ENCODE assay signal across 1 cellular context in the genomic region with DNA sequence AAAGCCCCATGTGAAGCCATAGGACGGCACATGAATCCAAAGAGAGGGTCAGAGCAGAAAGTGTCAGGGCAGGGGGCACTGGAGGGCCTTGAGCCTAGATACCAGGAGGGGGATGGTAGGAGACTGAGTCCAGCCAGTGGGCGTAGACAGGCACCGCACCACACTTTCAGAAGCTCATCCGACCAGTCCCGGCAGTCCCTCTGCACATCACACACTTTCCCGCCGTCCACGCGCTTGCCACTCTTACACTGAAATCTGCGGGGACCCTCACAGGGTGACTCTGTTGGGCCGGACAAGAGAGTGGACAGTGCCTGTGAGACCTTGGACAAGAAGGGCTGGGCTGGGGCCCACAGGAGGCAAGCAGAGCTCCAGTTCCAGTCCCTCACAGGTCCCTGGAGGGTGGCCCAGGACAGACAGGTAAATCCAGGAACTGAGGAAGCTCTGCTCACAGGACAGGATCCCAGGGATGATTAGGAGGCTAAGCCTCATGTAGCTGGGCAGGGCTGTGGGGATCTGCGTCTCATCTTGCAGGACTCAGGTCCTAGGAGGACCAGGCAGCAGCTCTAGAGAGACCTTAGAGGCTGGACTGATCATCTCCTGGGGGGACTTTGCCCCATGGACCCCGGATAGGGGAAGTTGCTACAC.
TF ChIP-seq lines count a peak whose summit lies in the region.

No MANE protein-coding gene starts in this region.

TF ChIP-seq in K562, 482 proteins besides CTCF, POLR2A, EP300 and RAD21:
- TF ChIP-seq ZNF217 (CRISPR knock-in tag; IDR thresholded peaks at IDR 0.05): no peak
- TF ChIP-seq HDAC6 (IDR thresholded peaks at IDR 0.05; ENCODE audit: low read depth, low read length): no peak
- no peak for TF ChIP-seq ZNF347 (CRISPR knock-in tag; IDR thresholded peaks at IDR 0.05; ENCODE audit: low read depth)
- TF ChIP-seq CHCHD3 (CRISPR knock-in tag; IDR thresholded peaks at IDR 0.05): no peak
- TF ChIP-seq POLR2G (IDR thresholded peaks at IDR 0.05; ENCODE audit: low read depth, low read length): 0 out of 2 replicates have a peak, but pooled peaks have one; percentile 21
- TF ChIP-seq, protein P1, sequence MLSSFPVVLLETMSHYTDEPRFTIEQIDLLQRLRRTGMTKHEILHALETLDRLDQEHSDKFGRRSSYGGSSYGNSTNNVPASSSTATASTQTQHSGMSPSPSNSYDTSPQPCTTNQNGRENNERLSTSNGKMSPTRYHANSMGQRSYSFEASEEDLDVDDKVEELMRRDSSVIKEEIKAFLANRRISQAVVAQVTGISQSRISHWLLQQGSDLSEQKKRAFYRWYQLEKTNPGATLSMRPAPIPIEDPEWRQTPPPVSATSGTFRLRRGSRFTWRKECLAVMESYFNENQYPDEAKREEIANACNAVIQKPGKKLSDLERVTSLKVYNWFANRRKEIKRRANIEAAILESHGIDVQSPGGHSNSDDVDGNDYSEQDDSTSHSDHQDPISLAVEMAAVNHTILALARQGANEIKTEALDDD (IDR thresholded peaks at IDR 0.05): no peak
- TF ChIP-seq KLF10 (CRISPR knock-in tag; IDR thresholded peaks at IDR 0.05): no peak
- TF ChIP-seq TCF7 (IDR thresholded peaks at IDR 0.05; ENCODE audit: borderline replicate concordance): no peak
TF ChIP-seq in K562: peak in this region for 1.
